21 cellular contexts compared by ENCODE assay signal in genomic region chr19:19679176-19680073, GRCh38. TPM values are rescaled to one million over a fixed set of nuclear protein-coding genes. Genes with fewer than 3 reads are reported as not detected.
DNase-seq lines count a peak whose midpoint lies in the region; ATAC-seq and TF ChIP-seq lines count a peak whose summit lies in the region.
"Had no signal": no experiment of that assay in that cellular context is flagged by ENCODE, and none has a peak within 500 bp of the region (broad histone marks: within the 10 kb centered on the region; RNA-seq: fewer than 3 reads in every experiment).

No MANE protein-coding gene starts in this region.

- TF ChIP-seq POLR2A in HCT116 (IDR thresholded peaks at IDR 0.05; ENCODE audit: borderline replicate concordance, extremely low read depth, insufficient read depth, insufficient read length): no peak

- H3K9me3 Mint-ChIP-seq in activated CD8-positive, alpha-beta memory T cell treated with anti-CD3 and anti-CD28 coated beads, Interleukin-2, amount 10 ng/mL, durations not matched to agents 7 days and 5 days (ENCODE audit: low read depth): peaks cover 59% of the 10 kb centered on the region
- peaks cover 85% of the 10 kb centered on the region for H3K9me3 Mint-ChIP-seq in endodermal cell
- peaks cover 18% of the 10 kb centered on the region for H3K9me3 Mint-ChIP-seq in activated T-helper 17 cell treated with anti-CD3 and anti-CD28 coated beads, Interleukin-2, amount 50 U/mL, for 72 hours

- H3K27me3 ChIP-seq in HCT116 (ENCODE audit: insufficient read depth, low read length): no peaks in the 10 kb centered on the region
- H3K27me3 ChIP-seq in endodermal cell (ENCODE audit: control insufficient read depth, insufficient read depth, low read length, poor library complexity, severe bottlenecking): no peaks in the 10 kb centered on the region
- H3K27me3 ChIP-seq: gastrocnemius medialis, hepatocyte, ovary, thyroid gland had no signal

- H3K27me3 Mint-ChIP-seq in activated CD8-positive, alpha-beta memory T cell treated with anti-CD3 and anti-CD28 coated beads, Interleukin-2, amount 10 ng/mL, durations not matched to agents 7 days and 5 days: no peaks in the 10 kb centered on the region
- H3K27me3 Mint-ChIP-seq in endodermal cell (ENCODE audit: insufficient read depth): no peaks in the 10 kb centered on the region
- no peaks in the 10 kb centered on the region for H3K27me3 Mint-ChIP-seq in activated T-helper 17 cell treated with anti-CD3 and anti-CD28 coated beads, Interleukin-2, amount 50 U/mL, for 72 hours
- H3K27me3 Mint-ChIP-seq: activated CD4-positive, alpha-beta T cell treated with anti-CD3 and anti-CD28 coated beads for 36 hours; stimulated activated naive CD8-positive, alpha-beta T cell treated with anti-CD3 and anti-CD28 coated beads, Interleukin-15, amount 100 ng/mL, for 72 hours had no signal

- peaks cover 9% of the 10 kb centered on the region for H3K4me1 Mint-ChIP-seq in activated CD8-positive, alpha-beta memory T cell treated with anti-CD3 and anti-CD28 coated beads, Interleukin-2, amount 10 ng/mL, durations not matched to agents 7 days and 5 days
- H3K4me1 Mint-ChIP-seq in endodermal cell: no peaks in the 10 kb centered on the region
- H3K4me1 Mint-ChIP-seq in activated T-helper 17 cell treated with anti-CD3 and anti-CD28 coated beads, Interleukin-2, amount 50 U/mL, for 72 hours: peaks cover 4% of the 10 kb centered on the region

- H3K9me2 ChIP-seq in HCT116 (ENCODE audit: insufficient read depth): no peaks in the 10 kb centered on the region

- peaks cover 19% of the 10 kb centered on the region for H3K79me2 ChIP-seq in HCT116 (ENCODE audit: insufficient read depth, low read length)

- peak; percentile 32 for DNase-seq in activated CD8-positive, alpha-beta memory T cell treated with anti-CD3 and anti-CD28 coated beads, Interleukin-2, amount 10 ng/mL, durations not matched to agents 7 days and 5 days
- no peak for DNase-seq in activated CD8-positive, alpha-beta memory T cell treated with anti-CD3 and anti-CD28 coated beads for 24 hours
- no peak for DNase-seq in HCT116 (ENCODE audit: low read depth, low spot score)
- DNase-seq in endodermal cell: no peak
- DNase-seq in COLO668 (lab: John Stamatoyannopoulos, UW; ENCODE audit: unreplicated experiment): no peak
- DNase-seq: activated CD4-positive, alpha-beta T cell treated with anti-CD3 and anti-CD28 coated beads for 36 hours; DMS53; gastrocnemius medialis; left colon; NCI-H146; NCI-H2107; NCI-H446; NCI-H82; ovary; small intestine; stimulated activated naive CD8-positive, alpha-beta T cell treated with anti-CD3 and anti-CD28 coated beads, Interleukin-15, amount 100 ng/mL, for 72 hours; thyroid gland had no signal

- ATAC-seq in activated CD8-positive, alpha-beta memory T cell treated with anti-CD3 and anti-CD28 coated beads, Interleukin-2, amount 10 ng/mL, durations not matched to agents 7 days and 5 days: no peak
- ATAC-seq in HCT116: no peak
- no peak for ATAC-seq in activated T-helper 17 cell treated with anti-CD3 and anti-CD28 coated beads, Interleukin-2, amount 50 U/mL, for 72 hours (replicated peaks)
- ATAC-seq: activated CD4-positive, alpha-beta T cell treated with anti-CD3 and anti-CD28 coated beads for 36 hours; gastrocnemius medialis; left colon; SK-N-SH treated with all-trans-retinoic acid at 6 μM for 48 hours; stimulated activated naive CD8-positive, alpha-beta T cell treated with anti-CD3 and anti-CD28 coated beads, Interleukin-15, amount 100 ng/mL, for 72 hours had no signal

- no peak overlapping the region for H3K4me2 ChIP-seq in HCT116 (ENCODE audit: low read length)
- H3K4me2 ChIP-seq: hepatocyte had no signal

- H3K36me3 Mint-ChIP-seq in activated CD8-positive, alpha-beta memory T cell treated with anti-CD3 and anti-CD28 coated beads, Interleukin-2, amount 10 ng/mL, durations not matched to agents 7 days and 5 days: peaks cover 96% of the 10 kb centered on the region
- H3K36me3 Mint-ChIP-seq in endodermal cell (ENCODE audit: low read depth): peaks cover 95% of the 10 kb centered on the region
- H3K36me3 Mint-ChIP-seq in activated T-helper 17 cell treated with anti-CD3 and anti-CD28 coated beads, Interleukin-2, amount 50 U/mL, for 72 hours (ENCODE audit: low read depth): peaks cover 93% of the 10 kb centered on the region

- no peak overlapping the region for H3K27ac Mint-ChIP-seq in activated CD8-positive, alpha-beta memory T cell treated with anti-CD3 and anti-CD28 coated beads, Interleukin-2, amount 10 ng/mL, durations not matched to agents 7 days and 5 days
- H3K27ac Mint-ChIP-seq in endodermal cell: no peak overlapping the region
- no peak overlapping the region for H3K27ac Mint-ChIP-seq in activated T-helper 17 cell treated with anti-CD3 and anti-CD28 coated beads, Interleukin-2, amount 50 U/mL, for 72 hours
- H3K27ac Mint-ChIP-seq: activated CD4-positive, alpha-beta T cell treated with anti-CD3 and anti-CD28 coated beads for 36 hours; stimulated activated naive CD8-positive, alpha-beta T cell treated with anti-CD3 and anti-CD28 coated beads, Interleukin-15, amount 100 ng/mL, for 72 hours; T-helper 2 cell treated with Interferon-gamma antibody and Interleukin-4, amounts not matched to agents 5 μg/mL and 100 μg/mL, for 36 hours had no signal

- RAD21 ChIA-PET in HCT116 (lab: Charles Lee; ENCODE audit: low non-redundant PET in 1 of 2, low total read pairs in 2 of 2, uncharacterized antibody in 2 of 2, unreplicated experiment in 2 of 2): no interaction called here

- H2AFZ ChIP-seq in HCT116 (ENCODE audit: low read depth, low read length, poor library complexity, severe bottlenecking): no peak overlapping the region
- H2AFZ ChIP-seq: hepatocyte had no signal

- H3K4me3 Mint-ChIP-seq in activated CD8-positive, alpha-beta memory T cell treated with anti-CD3 and anti-CD28 coated beads, Interleukin-2, amount 10 ng/mL, durations not matched to agents 7 days and 5 days: no peak overlapping the region
- no peak overlapping the region for H3K4me3 Mint-ChIP-seq in endodermal cell
- no peak overlapping the region for H3K4me3 Mint-ChIP-seq in activated T-helper 17 cell treated with anti-CD3 and anti-CD28 coated beads, Interleukin-2, amount 50 U/mL, for 72 hours
- H3K4me3 Mint-ChIP-seq: activated CD4-positive, alpha-beta T cell treated with anti-CD3 and anti-CD28 coated beads for 36 hours; stimulated activated naive CD8-positive, alpha-beta T cell treated with anti-CD3 and anti-CD28 coated beads, Interleukin-15, amount 100 ng/mL, for 72 hours; T-helper 2 cell treated with Interferon-gamma antibody and Interleukin-4, amounts not matched to agents 5 μg/mL and 100 μg/mL, for 36 hours had no signal

- POLR2A ChIA-PET in HCT116 (lab: Charles Lee): no interaction called here

- no peak for TF ChIP-seq CTCF in HCT116 (IDR thresholded peaks at IDR 0.05 in 2 of 3, conservative IDR thresholded peaks at IDR 0.05 in 1 of 3; ENCODE audit: borderline replicate concordance in 1 of 3, insufficient read depth in 1 of 3, low read depth in 2 of 3, low read length in 2 of 3)
- TF ChIP-seq CTCF in endodermal cell (conservative IDR thresholded peaks at IDR 0.05): no peak

- no peaks in the 10 kb centered on the region for H3K4me1 ChIP-seq in HCT116 (ENCODE audit: control insufficient read depth in 1 of 2, insufficient read depth in 2 of 2, low read length in 2 of 2)
- no peaks in the 10 kb centered on the region for H3K4me1 ChIP-seq in endodermal cell (ENCODE audit: control insufficient read depth, insufficient read depth, low read length)
- H3K4me1 ChIP-seq: gastrocnemius medialis, thyroid gland had no signal

- H3K9me3 ChIP-seq in HCT116 (ENCODE audit: control insufficient read depth in 1 of 2, insufficient read depth in 1 of 2, low read depth in 1 of 2, low read length in 2 of 2): peaks cover 15 to 30% of the 10 kb centered on the region in 2 experiments
- peaks cover 87% of the 10 kb centered on the region for H3K9me3 ChIP-seq in endodermal cell (ENCODE audit: control insufficient read depth, low read length)
- H3K9me3 ChIP-seq: gastrocnemius medialis, ovary, thyroid gland had no signal

- CTCF ChIA-PET in activated CD8-positive, alpha-beta memory T cell treated with anti-CD3 and anti-CD28 coated beads, Interleukin-2, amount 10 ng/mL, durations not matched to agents 7 days and 5 days (lab: Charles Lee): no interaction called here
- CTCF ChIA-PET in HCT116 (lab: Charles Lee): no interaction called here

- H3K4me3 ChIP-seq in HCT116 (replicated peaks in 1 of 2; ENCODE audit: low read depth in 1 of 2, low read length in 2 of 2) (no peak overlapping the region), endodermal cell (ENCODE audit: low read length) (peak overlapping the region; percentile 70)
- H3K4me3 ChIP-seq: gastrocnemius medialis, hepatocyte, ovary, thyroid gland had no signal

- H3K36me3 ChIP-seq in HCT116 (ENCODE audit: control insufficient read depth in 1 of 2, insufficient read depth in 2 of 2, low read length in 2 of 2): peaks cover 8 to 49% of the 10 kb centered on the region in 2 experiments
- peaks cover 87% of the 10 kb centered on the region for H3K36me3 ChIP-seq in endodermal cell (ENCODE audit: control insufficient read depth, insufficient read depth, low read length)
- H3K36me3 ChIP-seq: ovary had no signal

- no peaks in the 10 kb centered on the region for H4K20me1 ChIP-seq in HCT116 (ENCODE audit: insufficient read depth)

- TF ChIP-seq RAD21 in HCT116 (IDR thresholded peaks at IDR 0.05; ENCODE audit: low read depth): no peak

- intact Hi-C loops in HCT116 (cut with micrococcal nuclease): no loop called here

- H3K27ac ChIP-seq in HCT116 (ENCODE audit: low read depth, low read length) (no peak overlapping the region), endodermal cell (ENCODE audit: low read depth, low read length) (no peak overlapping the region)
- H3K27ac ChIP-seq: gastrocnemius medialis, hepatocyte, ovary, thyroid gland had no signal

- 95 to 96% methylated on average over 13 to 20 of the region's 20 CpGs for WGBS in endodermal cell (ENCODE audit: insufficient coverage in 1 of 2, insufficient read length in 1 of 2), 2 experiments

- BruUV-seq in HCT116 (replicated peaks; lab: Mats Ljungman, UMichigan): TSS peak; percentile 33

- H3K9ac ChIP-seq in HCT116 (ENCODE audit: low read length): no peak overlapping the region
- no peak overlapping the region for H3K9ac ChIP-seq in endodermal cell (ENCODE audit: extremely low read depth, low read length, poor library complexity, severe bottlenecking)

RNA-seq across cellular contexts. Expression of gene ZNF101, which starts 10.8 kb away (rescaled TPM):
- 10 to 100 TPM; 75.0 to 93.7 TPM for total RNA-seq in activated CD8-positive, alpha-beta memory T cell treated with anti-CD3 and anti-CD28 coated beads, Interleukin-2, amount 10 ng/mL, durations not matched to agents 7 days and 5 days
- total RNA-seq in HCT116 (2021; ENCODE audit: unreplicated experiment) (12.8 TPM), endodermal cell (10 to 100 TPM; 53.2 to 62.9 TPM)
- polyA plus RNA-seq in HCT116 (2012): 4.2 and 5.3 TPM in 2 replicates
- 14.8 TPM for polyA plus RNA-seq in endodermal cell (2013, experiment 1 of 2)
- polyA plus RNA-seq in endodermal cell (2013, experiment 2 of 2): 14.7 TPM
- 10 to 100 TPM; 57.0 to 70.7 TPM for total RNA-seq in activated T-helper 17 cell treated with anti-CD3 and anti-CD28 coated beads, Interleukin-2, amount 50 U/mL, for 72 hours

RNA-seq across cellular contexts. Expression of gene ATP13A1, which starts 15.9 kb away (rescaled TPM):
- total RNA-seq in activated CD8-positive, alpha-beta memory T cell treated with anti-CD3 and anti-CD28 coated beads, Interleukin-2, amount 10 ng/mL, durations not matched to agents 7 days and 5 days: 100 to 1,000 TPM; 114 to 131 TPM
- total RNA-seq in HCT116 (2021; ENCODE audit: unreplicated experiment): 73.7 TPM
- polyA plus RNA-seq in HCT116 (2012): 60.8 and 78.1 TPM in 2 replicates
- 10 to 100 TPM; 77.0 to 79.8 TPM for total RNA-seq in endodermal cell
- polyA plus RNA-seq in endodermal cell (2013, experiment 1 of 2): 41.2 TPM
- polyA plus RNA-seq in endodermal cell (2013, experiment 2 of 2): 37.0 TPM
- total RNA-seq in activated T-helper 17 cell treated with anti-CD3 and anti-CD28 coated beads, Interleukin-2, amount 50 U/mL, for 72 hours: 10 to 100 TPM; 47.8 to 79.6 TPM

RNA-seq across cellular contexts. Expression of gene GMIP, which starts 36.0 kb away (rescaled TPM):
- 100 to 1,000 TPM; 110 to 111 TPM for total RNA-seq in activated CD8-positive, alpha-beta memory T cell treated with anti-CD3 and anti-CD28 coated beads, Interleukin-2, amount 10 ng/mL, durations not matched to agents 7 days and 5 days
- total RNA-seq in HCT116 (2021; ENCODE audit: unreplicated experiment) (16.3 TPM), endodermal cell (10 to 100 TPM; 16.5 to 18.7 TPM)
- polyA plus RNA-seq in HCT116 (2012): 13.1 and 13.7 TPM in 2 replicates
- 22.7 TPM for polyA plus RNA-seq in endodermal cell (2013, experiment 1 of 2)
- 24.9 TPM for polyA plus RNA-seq in endodermal cell (2013, experiment 2 of 2)
- total RNA-seq in activated T-helper 17 cell treated with anti-CD3 and anti-CD28 coated beads, Interleukin-2, amount 50 U/mL, for 72 hours: 100 to 1,000 TPM in 1 of 2 donors, 10 to 100 TPM in 1; 79.9 to 100 TPM

RNA-seq across cellular contexts. Expression of gene LPAR2, which starts 51.4 kb away (rescaled TPM):
- 10 to 100 TPM; 39.4 to 46.1 TPM for total RNA-seq in activated CD8-positive, alpha-beta memory T cell treated with anti-CD3 and anti-CD28 coated beads, Interleukin-2, amount 10 ng/mL, durations not matched to agents 7 days and 5 days
- total RNA-seq in HCT116 (2021; ENCODE audit: unreplicated experiment): 28.2 TPM
- 33.0 and 41.7 TPM in 2 replicates for polyA plus RNA-seq in HCT116 (2012)
- 10 to 100 TPM; 60.4 to 81.7 TPM for total RNA-seq in endodermal cell
- 111 TPM for polyA plus RNA-seq in endodermal cell (2013, experiment 1 of 2)
- 102 TPM for polyA plus RNA-seq in endodermal cell (2013, experiment 2 of 2)
- 10 to 100 TPM; 46.3 to 85.6 TPM for total RNA-seq in activated T-helper 17 cell treated with anti-CD3 and anti-CD28 coated beads, Interleukin-2, amount 50 U/mL, for 72 hours

RNA-seq across cellular contexts. Expression of gene ZNF14, which starts 53.5 kb away (rescaled TPM):
- total RNA-seq in activated CD8-positive, alpha-beta memory T cell treated with anti-CD3 and anti-CD28 coated beads, Interleukin-2, amount 10 ng/mL, durations not matched to agents 7 days and 5 days: 1 to 10 TPM; 5.6 to 6.9 TPM
- total RNA-seq in HCT116 (2021; ENCODE audit: unreplicated experiment) (4.8 TPM), endodermal cell (1 to 10 TPM; 7.8 to 8.7 TPM)
- polyA plus RNA-seq in HCT116 (2012): 1.1 and 2.2 TPM in 2 replicates
- 7.6 TPM for polyA plus RNA-seq in endodermal cell (2013, experiment 1 of 2)
- polyA plus RNA-seq in endodermal cell (2013, experiment 2 of 2): 5.9 TPM
- 10 to 100 TPM in 1 of 2 donors, 1 to 10 TPM in 1; 4.7 to 10.9 TPM for total RNA-seq in activated T-helper 17 cell treated with anti-CD3 and anti-CD28 coated beads, Interleukin-2, amount 50 U/mL, for 72 hours
